In the genomic region with DNA sequence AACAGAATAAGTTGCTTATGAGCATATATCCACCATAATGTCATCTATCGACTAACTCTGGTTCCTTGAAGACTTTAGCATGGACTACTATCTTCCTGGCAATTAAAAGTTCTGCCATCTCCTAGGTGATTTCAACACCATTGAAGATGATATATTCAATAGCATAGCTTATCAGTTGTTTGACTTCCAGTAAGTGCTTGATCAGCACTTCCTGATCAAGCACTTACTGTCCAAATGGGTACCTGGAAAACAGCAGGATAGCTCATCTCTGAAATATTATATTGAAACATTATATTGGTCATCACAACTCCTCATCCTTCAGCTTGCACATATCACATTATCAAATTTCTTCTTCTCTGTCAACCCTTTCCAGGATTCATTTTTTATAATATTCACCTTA, we compare ENCODE assay signal across 7 cellular contexts.
"Had no signal": no experiment of that assay in that cellular context is flagged by ENCODE, and none has a peak within 500 bp of the region (broad histone marks: within the 10 kb centered on the region; RNA-seq: fewer than 3 reads in every experiment).

No MANE protein-coding gene starts in this region.

- H3K4me2 ChIP-seq: GM23338, KMS-11 had no signal

- H3K4me3 ChIP-seq: GM23338 had no signal

- ATAC-seq: GM23338 had no signal

- H3K27ac ChIP-seq: KMS-11 had no signal

- DNase-seq: H9, HCEC 1CT, Karpas-422, KBM-7 had no signal

- H3K9ac ChIP-seq: KMS-11 had no signal

- H2AFZ ChIP-seq: GM23338 had no signal

- FAIRE-seq: HTR-8/SVneo had no signal
